ENCODE assay signal across 35 cellular contexts in genomic region chr15:61893146-61893545, GRCh38.
"Had no signal": no experiment of that assay in that cellular context is flagged by ENCODE, and none has a peak within 500 bp of the region (broad histone marks: within the 10 kb centered on the region; RNA-seq: fewer than 3 reads in every experiment).

No MANE protein-coding gene starts in this region.

- FAIRE-seq: colon had no signal

- H3K27me3 Mint-ChIP-seq: activated B cell treated with CpG ODN at 0.5 μM for 24 hours; activated CD4-positive, alpha-beta memory T cell treated with anti-CD3 and anti-CD28 coated beads for 36 hours; activated CD8-positive, alpha-beta memory T cell treated with anti-CD3 and anti-CD28 coated beads, Interleukin-2, amount 10 ng/mL, durations not matched to agents 7 days and 5 days; activated naive CD8-positive, alpha-beta T cell treated with anti-CD3 and anti-CD28 coated beads for 36 hours; activated naive CD8-positive, alpha-beta T cell treated with anti-CD3 and anti-CD28 coated beads, Interleukin-2, amount 50 U/mL, for 24 hours; activated T-cell treated with anti-CD3 and anti-CD28 coated beads, Interleukin-2, amount 50 U/mL, for 24 hours; activated T-helper 17 cell treated with anti-CD3 and anti-CD28 coated beads, Interleukin-2, amount 50 U/mL, for 72 hours; effector memory CD8-positive, alpha-beta T cell; T-helper 17 cell had no signal

- H3K4me1 ChIP-seq: adrenal gland, body of pancreas, esophagus muscularis mucosa, foreskin keratinocyte, gastrocnemius medialis, heart left ventricle had no signal

- H3K27ac ChIP-seq: adrenal gland, body of pancreas, esophagus muscularis mucosa, foreskin keratinocyte, gastrocnemius medialis, heart left ventricle, WERI-Rb-1 had no signal

- H3K27me3 ChIP-seq: adrenal gland, body of pancreas, esophagus muscularis mucosa, foreskin keratinocyte, gastrocnemius medialis, heart left ventricle had no signal

- H3K27ac Mint-ChIP-seq: activated B cell treated with CpG ODN at 0.5 μM for 24 hours; activated CD4-positive, alpha-beta memory T cell treated with anti-CD3 and anti-CD28 coated beads for 36 hours; activated CD8-positive, alpha-beta memory T cell treated with anti-CD3 and anti-CD28 coated beads, Interleukin-2, amount 10 ng/mL, durations not matched to agents 7 days and 5 days; activated CD8-positive, alpha-beta T cell treated with anti-CD3 and anti-CD28 coated beads, Interleukin-2, amount 10 ng/mL, durations not matched to agents 7 days and 5 days; activated naive CD8-positive, alpha-beta T cell treated with anti-CD3 and anti-CD28 coated beads for 36 hours; activated naive CD8-positive, alpha-beta T cell treated with anti-CD3 and anti-CD28 coated beads, Interleukin-2, amount 50 U/mL, for 24 hours; activated T-cell treated with anti-CD3 and anti-CD28 coated beads, Interleukin-2, amount 50 U/mL, for 24 hours; effector memory CD8-positive, alpha-beta T cell; T-helper 17 cell; T-helper 2 cell treated with Interferon-gamma antibody and Interleukin-4, amounts not matched to agents 5 μg/mL and 100 μg/mL, for 36 hours had no signal

- ATAC-seq: activated CD4-positive, CD25-positive, alpha-beta regulatory T cell treated with anti-CD3 and anti-CD28 coated beads, Interleukin-2, amount 50 U/mL, for 24 hours; activated CD8-positive, alpha-beta memory T cell treated with anti-CD3 and anti-CD28 coated beads, Interleukin-2, amount 10 ng/mL, durations not matched to agents 7 days and 5 days; activated CD8-positive, alpha-beta T cell treated with anti-CD3 and anti-CD28 coated beads, Interleukin-2, amount 10 ng/mL, durations not matched to agents 7 days and 5 days; activated naive CD8-positive, alpha-beta T cell treated with anti-CD3 and anti-CD28 coated beads, Interleukin-2, amount 50 U/mL, for 24 hours; activated T-helper 17 cell treated with anti-CD3 and anti-CD28 coated beads, Interleukin-2, amount 50 U/mL, for 72 hours; body of pancreas; effector memory CD8-positive, alpha-beta T cell; foreskin keratinocyte; gastrocnemius medialis; heart left ventricle; T-helper 17 cell had no signal

- DNase-seq: activated B cell treated with CpG ODN at 0.5 μM for 24 hours; activated CD4-positive, alpha-beta memory T cell treated with anti-CD3 and anti-CD28 coated beads for 36 hours; activated CD4-positive, alpha-beta T cell treated with anti-CD3 and anti-CD28 coated beads for 48 hours; activated CD4-positive, alpha-beta T cell treated with anti-CD3 and anti-CD28 coated beads, Interleukin-2, amount 50 U/mL, for 1 hour; activated CD8-positive, alpha-beta memory T cell treated with anti-CD3 and anti-CD28 coated beads, Interleukin-2, amount 10 ng/mL, durations not matched to agents 7 days and 5 days; activated CD8-positive, alpha-beta memory T cell treated with anti-CD3 and anti-CD28 coated beads, Interleukin-2, amount 50 U/mL, for 4 hours; activated CD8-positive, alpha-beta T cell treated with anti-CD3 and anti-CD28 coated beads, Interleukin-2, amount 10 ng/mL, durations not matched to agents 7 days and 5 days; activated effector memory CD4-positive, alpha-beta T cell treated with Interleukin-2 at 50 U/mL for 16 hours; activated gamma-delta T cell treated with Interleukin-2 at 50 U/mL for 16 hours; activated naive CD4-positive, alpha-beta T cell treated with anti-CD3 and anti-CD28 coated beads, Interleukin-2, amount 50 U/mL, for 16 hours; activated naive CD4-positive, alpha-beta T cell treated with Interleukin-2 at 50 U/mL for 16 hours; activated naive CD8-positive, alpha-beta T cell treated with anti-CD3 and anti-CD28 coated beads for 36 hours; activated naive CD8-positive, alpha-beta T cell treated with anti-CD3 and anti-CD28 coated beads, Interleukin-2, amount 50 U/mL, for 24 hours; activated T-cell treated with anti-CD3 and anti-CD28 coated beads, Interleukin-2, amount 50 U/mL, for 24 hours; adrenal gland; amygdala; aorta; body of pancreas; caudate nucleus; cortex of kidney; dermis blood vessel endothelial cell; effector CD4-positive, alpha-beta T cell; effector memory CD8-positive, alpha-beta T cell; foreskin keratinocyte; gastrocnemius medialis; glutamatergic neuron; heart left ventricle; T-helper 17 cell; T1000; WERI-Rb-1 had no signal

- H3K4me3 ChIP-seq: adrenal gland, body of pancreas, esophagus muscularis mucosa, gastrocnemius medialis, heart left ventricle had no signal

- H3K4me1 Mint-ChIP-seq: activated B cell treated with CpG ODN at 0.5 μM for 24 hours had no signal

- H3K9me3 ChIP-seq: body of pancreas had no signal

- H3K4me3 Mint-ChIP-seq: activated B cell treated with CpG ODN at 0.5 μM for 24 hours; activated CD4-positive, alpha-beta memory T cell treated with anti-CD3 and anti-CD28 coated beads for 36 hours; activated CD8-positive, alpha-beta memory T cell treated with anti-CD3 and anti-CD28 coated beads, Interleukin-2, amount 10 ng/mL, durations not matched to agents 7 days and 5 days; activated CD8-positive, alpha-beta T cell treated with anti-CD3 and anti-CD28 coated beads, Interleukin-2, amount 10 ng/mL, durations not matched to agents 7 days and 5 days; activated naive CD8-positive, alpha-beta T cell treated with anti-CD3 and anti-CD28 coated beads for 36 hours; activated naive CD8-positive, alpha-beta T cell treated with anti-CD3 and anti-CD28 coated beads, Interleukin-2, amount 50 U/mL, for 24 hours; activated T-cell treated with anti-CD3 and anti-CD28 coated beads, Interleukin-2, amount 50 U/mL, for 24 hours; activated T-helper 17 cell treated with anti-CD3 and anti-CD28 coated beads, Interleukin-2, amount 50 U/mL, for 72 hours; effector memory CD8-positive, alpha-beta T cell; T-helper 17 cell; T-helper 2 cell treated with Interferon-gamma antibody and Interleukin-4, amounts not matched to agents 5 μg/mL and 100 μg/mL, for 36 hours had no signal
